Comparison of ENCODE assay signal across 16 cellular contexts in the genomic region with DNA sequence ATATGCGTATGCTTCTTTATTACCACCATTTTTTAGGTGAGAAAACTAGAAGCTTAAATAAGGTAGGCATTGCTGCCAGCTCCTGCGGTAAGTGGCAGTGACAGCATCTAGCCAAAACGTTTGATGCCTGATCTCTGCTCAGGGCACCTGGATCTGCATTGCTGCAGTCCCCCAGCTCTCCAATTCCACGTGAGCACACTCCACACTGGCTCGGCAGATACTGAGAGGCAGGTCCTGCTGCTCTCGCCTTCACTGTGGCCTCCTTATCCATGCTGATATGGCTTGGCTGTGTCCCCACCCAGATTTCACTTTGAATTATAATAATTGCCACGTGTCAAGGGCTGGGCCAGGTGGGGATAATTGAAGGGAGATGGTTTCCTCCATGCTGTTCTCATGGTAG.
DNase-seq lines count a peak whose midpoint lies in the region; ATAC-seq, FAIRE-seq and TF ChIP-seq lines count a peak whose summit lies in the region.
"Had no signal": no experiment of that assay in that cellular context is flagged by ENCODE, and none has a peak within 500 bp of the region (broad histone marks: within the 10 kb centered on the region; RNA-seq: fewer than 3 reads in every experiment).

No MANE protein-coding gene starts in this region.

- H3K4me1 Mint-ChIP-seq in activated naive CD8-positive, alpha-beta T cell treated with anti-CD3 and anti-CD28 coated beads, Interleukin-2, amount 10 ng/mL, durations not matched to agents 7 days and 5 days, result peaks cover 52% of the 10 kb centered on the region
- H3K4me1 Mint-ChIP-seq in activated naive CD8-positive, alpha-beta T cell treated with anti-CD3 and anti-CD28 coated beads, Interleukin-2, amount 50 U/mL, for 24 hours, result peaks cover 7% of the 10 kb centered on the region
- peaks cover 39% of the 10 kb centered on the region for H3K4me1 Mint-ChIP-seq in stimulated activated effector memory CD8-positive, alpha-beta T cell treated with anti-CD3 and anti-CD28 coated beads, Interleukin-12 subunit alpha, Interleukin-12 subunit beta, amount 100 ng/mL, for 72 hours
- peaks cover 16% of the 10 kb centered on the region for H3K4me1 Mint-ChIP-seq in activated T-helper 2 cell treated with anti-CD3 and anti-CD28 coated beads, Interferon-gamma antibody, Interleukin-2, Interleukin-4, amounts not matched to agents 10 μg/mL and 5 μg/mL and 100 μg/mL, durations not matched to agents 14 hours and 24 hours and 36 hours (ENCODE audit: low read depth)

- no peak for DNase-seq in activated naive CD8-positive, alpha-beta T cell treated with anti-CD3 and anti-CD28 coated beads, Interleukin-2, amount 10 ng/mL, durations not matched to agents 7 days and 5 days
- no peak for DNase-seq in activated naive CD8-positive, alpha-beta T cell treated with anti-CD3 and anti-CD28 coated beads, Interleukin-2, amount 50 U/mL, for 24 hours
- DNase-seq in GM12892 (ENCODE audit: insufficient read length), result no peak
- DNase-seq in cerebellar cortex (ENCODE audit: low spot score), result peak; percentile 63
- no peak for DNase-seq in stimulated activated effector memory CD8-positive, alpha-beta T cell treated with anti-CD3 and anti-CD28 coated beads, Interleukin-12 subunit alpha, Interleukin-12 subunit beta, amount 100 ng/mL, for 72 hours (ENCODE audit: low spot score in 2 of 2)
- DNase-seq in H7, result no peak
- DNase-seq in activated T-helper 2 cell treated with anti-CD3 and anti-CD28 coated beads, Interferon-gamma antibody, Interleukin-2, Interleukin-4, amounts not matched to agents 10 μg/mL and 5 μg/mL and 100 μg/mL, durations not matched to agents 14 hours and 24 hours and 36 hours (ENCODE audit: low spot score), result no peak
- DNase-seq: Calu3; CD4-positive, alpha-beta memory T cell; COR-L47; DMS53; DMS79 treated with DMSO at 0.1 percent for 48 hours; HCEC 1CT had no signal

- H3K4me3 ChIP-seq in H7 (ENCODE audit: insufficient read depth, low read depth, low read length), result no peak overlapping the region
- H3K4me3 ChIP-seq: GM23338 had no signal

- no peaks in the 10 kb centered on the region for H3K9me3 Mint-ChIP-seq in activated naive CD8-positive, alpha-beta T cell treated with anti-CD3 and anti-CD28 coated beads, Interleukin-2, amount 10 ng/mL, durations not matched to agents 7 days and 5 days
- H3K9me3 Mint-ChIP-seq in activated naive CD8-positive, alpha-beta T cell treated with anti-CD3 and anti-CD28 coated beads, Interleukin-2, amount 50 U/mL, for 24 hours, result no peaks in the 10 kb centered on the region
- no peaks in the 10 kb centered on the region for H3K9me3 Mint-ChIP-seq in stimulated activated effector memory CD8-positive, alpha-beta T cell treated with anti-CD3 and anti-CD28 coated beads, Interleukin-12 subunit alpha, Interleukin-12 subunit beta, amount 100 ng/mL, for 72 hours
- no peaks in the 10 kb centered on the region for H3K9me3 Mint-ChIP-seq in activated T-helper 2 cell treated with anti-CD3 and anti-CD28 coated beads, Interferon-gamma antibody, Interleukin-2, Interleukin-4, amounts not matched to agents 10 μg/mL and 5 μg/mL and 100 μg/mL, durations not matched to agents 14 hours and 24 hours and 36 hours
- H3K9me3 Mint-ChIP-seq: CD4-positive, alpha-beta memory T cell; GM23338 had no signal

- FAIRE-seq in GM12892 (lab: Jason Lieb, UNC), result peak; percentile 67
- FAIRE-seq: G401.6, H54 had no signal

- no peaks in the 10 kb centered on the region for H3K36me3 Mint-ChIP-seq in activated naive CD8-positive, alpha-beta T cell treated with anti-CD3 and anti-CD28 coated beads, Interleukin-2, amount 10 ng/mL, durations not matched to agents 7 days and 5 days
- no peaks in the 10 kb centered on the region for H3K36me3 Mint-ChIP-seq in activated naive CD8-positive, alpha-beta T cell treated with anti-CD3 and anti-CD28 coated beads, Interleukin-2, amount 50 U/mL, for 24 hours (ENCODE audit: low read depth)
- peaks cover 7% of the 10 kb centered on the region for H3K36me3 Mint-ChIP-seq in stimulated activated effector memory CD8-positive, alpha-beta T cell treated with anti-CD3 and anti-CD28 coated beads, Interleukin-12 subunit alpha, Interleukin-12 subunit beta, amount 100 ng/mL, for 72 hours
- H3K36me3 Mint-ChIP-seq in activated T-helper 2 cell treated with anti-CD3 and anti-CD28 coated beads, Interferon-gamma antibody, Interleukin-2, Interleukin-4, amounts not matched to agents 10 μg/mL and 5 μg/mL and 100 μg/mL, durations not matched to agents 14 hours and 24 hours and 36 hours (ENCODE audit: low read depth), result no peaks in the 10 kb centered on the region
- H3K36me3 Mint-ChIP-seq: CD4-positive, alpha-beta memory T cell had no signal

- peak overlapping the region; percentile 38 for H3K27ac Mint-ChIP-seq in activated naive CD8-positive, alpha-beta T cell treated with anti-CD3 and anti-CD28 coated beads, Interleukin-2, amount 10 ng/mL, durations not matched to agents 7 days and 5 days
- H3K27ac Mint-ChIP-seq in activated naive CD8-positive, alpha-beta T cell treated with anti-CD3 and anti-CD28 coated beads, Interleukin-2, amount 50 U/mL, for 24 hours, result no peak overlapping the region
- H3K27ac Mint-ChIP-seq in stimulated activated effector memory CD8-positive, alpha-beta T cell treated with anti-CD3 and anti-CD28 coated beads, Interleukin-12 subunit alpha, Interleukin-12 subunit beta, amount 100 ng/mL, for 72 hours, result peak overlapping the region; percentile 58
- H3K27ac Mint-ChIP-seq in activated T-helper 2 cell treated with anti-CD3 and anti-CD28 coated beads, Interferon-gamma antibody, Interleukin-2, Interleukin-4, amounts not matched to agents 10 μg/mL and 5 μg/mL and 100 μg/mL, durations not matched to agents 14 hours and 24 hours and 36 hours, result no peak overlapping the region
- H3K27ac Mint-ChIP-seq: CD4-positive, alpha-beta memory T cell; GM23338 had no signal

- no peaks in the 10 kb centered on the region for H3K27me3 Mint-ChIP-seq in activated naive CD8-positive, alpha-beta T cell treated with anti-CD3 and anti-CD28 coated beads, Interleukin-2, amount 10 ng/mL, durations not matched to agents 7 days and 5 days
- H3K27me3 Mint-ChIP-seq in activated naive CD8-positive, alpha-beta T cell treated with anti-CD3 and anti-CD28 coated beads, Interleukin-2, amount 50 U/mL, for 24 hours, result no peaks in the 10 kb centered on the region
- H3K27me3 Mint-ChIP-seq in activated T-helper 2 cell treated with anti-CD3 and anti-CD28 coated beads, Interferon-gamma antibody, Interleukin-2, Interleukin-4, amounts not matched to agents 10 μg/mL and 5 μg/mL and 100 μg/mL, durations not matched to agents 14 hours and 24 hours and 36 hours (ENCODE audit: low read depth), result peaks cover 2% of the 10 kb centered on the region
- H3K27me3 Mint-ChIP-seq: CD4-positive, alpha-beta memory T cell had no signal

- H3K36me3 ChIP-seq in H7 (replicated peaks; ENCODE audit: control insufficient read depth, insufficient read depth, low read length), result no peaks in the 10 kb centered on the region

- H3K27me3 ChIP-seq in H7 (ENCODE audit: control insufficient read depth, insufficient read depth, low read length), result no peaks in the 10 kb centered on the region

- TF ChIP-seq POLR2A in GM12892 (IDR thresholded peaks at IDR 0.05; ENCODE audit: low read depth, low read length), result no peak

- no peak overlapping the region for H3K4me3 Mint-ChIP-seq in activated naive CD8-positive, alpha-beta T cell treated with anti-CD3 and anti-CD28 coated beads, Interleukin-2, amount 10 ng/mL, durations not matched to agents 7 days and 5 days
- no peak overlapping the region for H3K4me3 Mint-ChIP-seq in activated naive CD8-positive, alpha-beta T cell treated with anti-CD3 and anti-CD28 coated beads, Interleukin-2, amount 50 U/mL, for 24 hours
- H3K4me3 Mint-ChIP-seq in stimulated activated effector memory CD8-positive, alpha-beta T cell treated with anti-CD3 and anti-CD28 coated beads, Interleukin-12 subunit alpha, Interleukin-12 subunit beta, amount 100 ng/mL, for 72 hours, result no peak overlapping the region
- H3K4me3 Mint-ChIP-seq in activated T-helper 2 cell treated with anti-CD3 and anti-CD28 coated beads, Interferon-gamma antibody, Interleukin-2, Interleukin-4, amounts not matched to agents 10 μg/mL and 5 μg/mL and 100 μg/mL, durations not matched to agents 14 hours and 24 hours and 36 hours (ENCODE audit: low read depth), result no peak overlapping the region
- H3K4me3 Mint-ChIP-seq: CD4-positive, alpha-beta memory T cell; GM23338 had no signal

- ATAC-seq in activated naive CD8-positive, alpha-beta T cell treated with anti-CD3 and anti-CD28 coated beads, Interleukin-2, amount 10 ng/mL, durations not matched to agents 7 days and 5 days (ENCODE audit: low read depth), result no peak
- ATAC-seq in activated naive CD8-positive, alpha-beta T cell treated with anti-CD3 and anti-CD28 coated beads, Interleukin-2, amount 50 U/mL, for 24 hours, result no peak
- ATAC-seq in stimulated activated effector memory CD8-positive, alpha-beta T cell treated with anti-CD3 and anti-CD28 coated beads, Interleukin-12 subunit alpha, Interleukin-12 subunit beta, amount 100 ng/mL, for 72 hours, result no peak
- ATAC-seq: GM23338 had no signal

- POLR2A ChIA-PET in activated naive CD8-positive, alpha-beta T cell treated with anti-CD3 and anti-CD28 coated beads, Interleukin-2, amount 10 ng/mL, durations not matched to agents 7 days and 5 days (lab: Charles Lee), result no interaction called here

- intact Hi-C loops in activated T-helper 2 cell treated with anti-CD3 and anti-CD28 coated beads, Interferon-gamma antibody, Interleukin-2, Interleukin-4, amounts not matched to agents 10 μg/mL and 5 μg/mL and 100 μg/mL, durations not matched to agents 14 hours and 24 hours and 36 hours (cut with micrococcal nuclease), result no loop called here

Comparison
In these comparisons a context has a peak if more than half of its experiments do, and no peak if none do; other contexts are left out.
1. H3K27ac Mint-ChIP-seq: peak in activated naive CD8-positive, alpha-beta T cell treated with anti-CD3 and anti-CD28 coated beads, Interleukin-2, amount 10 ng/mL, durations not matched to agents 7 days and 5 days (single experiment) and stimulated activated effector memory CD8-positive, alpha-beta T cell treated with anti-CD3 and anti-CD28 coated beads, Interleukin-12 subunit alpha, Interleukin-12 subunit beta, amount 100 ng/mL, for 72 hours (single experiment); none in activated naive CD8-positive, alpha-beta T cell treated with anti-CD3 and anti-CD28 coated beads, Interleukin-2, amount 50 U/mL, for 24 hours (single experiment) and activated T-helper 2 cell treated with anti-CD3 and anti-CD28 coated beads, Interferon-gamma antibody, Interleukin-2, Interleukin-4, amounts not matched to agents 10 μg/mL and 5 μg/mL and 100 μg/mL, durations not matched to agents 14 hours and 24 hours and 36 hours (single experiment).